In the genomic region with DNA sequence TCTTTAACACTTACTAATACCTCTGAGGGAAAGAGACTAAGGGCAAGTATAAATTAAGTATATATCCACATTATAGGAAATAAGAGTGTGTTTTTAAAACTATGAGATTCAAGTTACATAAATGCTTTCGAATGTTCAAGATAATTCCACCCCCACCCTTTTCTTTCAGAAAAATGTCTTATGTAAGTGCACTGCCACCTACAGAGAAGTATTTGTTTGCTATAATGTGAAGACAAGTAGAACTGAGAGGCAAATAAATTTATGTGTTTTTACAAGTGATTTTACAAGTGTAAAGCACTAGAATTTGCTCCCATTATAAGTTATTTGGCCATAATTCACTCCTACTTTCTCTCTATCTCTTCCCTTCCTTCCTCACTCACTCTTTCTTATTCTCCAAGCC, we compare ENCODE assay signal across 1 cellular context.
TF ChIP-seq lines count a peak whose summit lies in the region.

No MANE protein-coding gene starts in this region.

TF ChIP-seq in HCT116, 20 proteins besides CTCF, POLR2A, EP300 and RAD21 (continued from another document):
- TF ChIP-seq, protein P1, sequence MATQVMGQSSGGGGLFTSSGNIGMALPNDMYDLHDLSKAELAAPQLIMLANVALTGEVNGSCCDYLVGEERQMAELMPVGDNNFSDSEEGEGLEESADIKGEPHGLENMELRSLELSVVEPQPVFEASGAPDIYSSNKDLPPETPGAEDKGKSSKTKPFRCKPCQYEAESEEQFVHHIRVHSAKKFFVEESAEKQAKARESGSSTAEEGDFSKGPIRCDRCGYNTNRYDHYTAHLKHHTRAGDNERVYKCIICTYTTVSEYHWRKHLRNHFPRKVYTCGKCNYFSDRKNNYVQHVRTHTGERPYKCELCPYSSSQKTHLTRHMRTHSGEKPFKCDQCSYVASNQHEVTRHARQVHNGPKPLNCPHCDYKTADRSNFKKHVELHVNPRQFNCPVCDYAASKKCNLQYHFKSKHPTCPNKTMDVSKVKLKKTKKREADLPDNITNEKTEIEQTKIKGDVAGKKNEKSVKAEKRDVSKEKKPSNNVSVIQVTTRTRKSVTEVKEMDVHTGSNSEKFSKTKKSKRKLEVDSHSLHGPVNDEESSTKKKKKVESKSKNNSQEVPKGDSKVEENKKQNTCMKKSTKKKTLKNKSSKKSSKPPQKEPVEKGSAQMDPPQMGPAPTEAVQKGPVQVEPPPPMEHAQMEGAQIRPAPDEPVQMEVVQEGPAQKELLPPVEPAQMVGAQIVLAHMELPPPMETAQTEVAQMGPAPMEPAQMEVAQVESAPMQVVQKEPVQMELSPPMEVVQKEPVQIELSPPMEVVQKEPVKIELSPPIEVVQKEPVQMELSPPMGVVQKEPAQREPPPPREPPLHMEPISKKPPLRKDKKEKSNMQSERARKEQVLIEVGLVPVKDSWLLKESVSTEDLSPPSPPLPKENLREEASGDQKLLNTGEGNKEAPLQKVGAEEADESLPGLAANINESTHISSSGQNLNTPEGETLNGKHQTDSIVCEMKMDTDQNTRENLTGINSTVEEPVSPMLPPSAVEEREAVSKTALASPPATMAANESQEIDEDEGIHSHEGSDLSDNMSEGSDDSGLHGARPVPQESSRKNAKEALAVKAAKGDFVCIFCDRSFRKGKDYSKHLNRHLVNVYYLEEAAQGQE (IDR thresholded peaks at IDR 0.05; ENCODE audit: low read depth), result no peak
